ENCODE assay signal across 1 cellular context in the genomic region with DNA sequence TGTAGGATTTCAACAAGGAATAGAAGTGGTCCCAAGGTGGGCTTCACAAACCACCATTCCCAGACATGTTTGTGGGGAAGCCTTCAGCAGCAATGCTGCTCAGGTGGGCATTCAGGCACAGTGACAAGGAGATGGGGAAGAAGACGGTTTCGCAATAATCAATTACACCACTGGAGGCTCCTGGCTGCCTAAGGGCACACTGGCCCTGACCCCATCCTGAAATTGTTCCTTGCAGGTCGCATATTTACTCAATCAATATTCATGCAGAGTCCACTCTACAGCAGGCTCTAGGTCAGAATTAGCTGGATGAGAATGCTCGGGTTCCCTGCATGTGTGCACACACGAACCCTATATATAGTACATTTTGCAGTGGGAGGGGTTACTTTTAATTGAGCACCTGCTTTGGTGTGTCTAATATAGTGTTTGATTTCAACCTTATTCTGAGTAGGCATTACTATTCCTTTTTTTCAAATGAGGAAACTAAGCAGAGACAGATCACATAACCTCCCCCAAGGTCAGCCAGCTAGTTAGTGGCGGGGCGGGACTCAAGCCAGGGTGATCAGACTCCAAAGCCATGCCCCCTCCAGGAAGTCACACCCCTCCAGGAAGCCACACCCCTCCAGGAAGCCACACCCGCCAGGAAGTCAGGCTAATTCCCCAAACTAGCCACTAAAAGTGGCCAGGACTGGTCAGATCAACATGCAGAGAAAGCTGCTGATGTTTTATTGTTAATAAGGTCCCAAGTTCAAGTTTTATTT.
A peak's percentile ranks its signal among the peaks of the same experiment; 100 is the strongest.
TF ChIP-seq lines count a peak whose summit lies in the region.

No MANE protein-coding gene starts in this region.

TF ChIP-seq in HepG2, 621 proteins besides CTCF, POLR2A, EP300 and RAD21 (continued from another document and continues in another):
- TF ChIP-seq, protein P1, sequence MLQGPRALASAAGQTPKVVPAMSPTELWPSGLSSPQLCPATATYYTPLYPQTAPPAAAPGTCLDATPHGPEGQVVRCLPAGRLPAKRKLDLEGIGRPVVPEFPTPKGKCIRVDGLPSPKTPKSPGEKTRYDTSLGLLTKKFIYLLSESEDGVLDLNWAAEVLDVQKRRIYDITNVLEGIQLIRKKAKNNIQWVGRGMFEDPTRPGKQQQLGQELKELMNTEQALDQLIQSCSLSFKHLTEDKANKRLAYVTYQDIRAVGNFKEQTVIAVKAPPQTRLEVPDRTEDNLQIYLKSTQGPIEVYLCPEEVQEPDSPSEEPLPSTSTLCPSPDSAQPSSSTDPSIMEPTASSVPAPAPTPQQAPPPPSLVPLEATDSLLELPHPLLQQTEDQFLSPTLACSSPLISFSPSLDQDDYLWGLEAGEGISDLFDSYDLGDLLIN (CRISPR knock-in tag; IDR thresholded peaks at IDR 0.05; ENCODE audit: borderline replicate concordance): no peak
- peak; percentile 41; the same call in 1 of the 2 replicates for TF ChIP-seq PHF20 (CRISPR knock-in tag; IDR thresholded peaks at IDR 0.05)
- 0 out of 2 replicates have a peak, but pooled peaks have one; percentile 46 for TF ChIP-seq ZNF292 (CRISPR knock-in tag; IDR thresholded peaks at IDR 0.05; ENCODE audit: borderline replicate concordance, low read depth)
- TF ChIP-seq RXRA (CRISPR knock-in tag; IDR thresholded peaks at IDR 0.05): peak; percentile 95
- peak; percentile 94 for TF ChIP-seq CEBPG (CRISPR knock-in tag; IDR thresholded peaks at IDR 0.05)
- peak; percentile 46; the same call in 1 of the 2 replicates for TF ChIP-seq ATF1 (CRISPR knock-in tag; IDR thresholded peaks at IDR 0.05)
- TF ChIP-seq CREM (IDR thresholded peaks at IDR 0.05): peak; percentile 75
- TF ChIP-seq CREM (CRISPR knock-in tag; IDR thresholded peaks at IDR 0.05): no peak
- TF ChIP-seq, protein P2, sequence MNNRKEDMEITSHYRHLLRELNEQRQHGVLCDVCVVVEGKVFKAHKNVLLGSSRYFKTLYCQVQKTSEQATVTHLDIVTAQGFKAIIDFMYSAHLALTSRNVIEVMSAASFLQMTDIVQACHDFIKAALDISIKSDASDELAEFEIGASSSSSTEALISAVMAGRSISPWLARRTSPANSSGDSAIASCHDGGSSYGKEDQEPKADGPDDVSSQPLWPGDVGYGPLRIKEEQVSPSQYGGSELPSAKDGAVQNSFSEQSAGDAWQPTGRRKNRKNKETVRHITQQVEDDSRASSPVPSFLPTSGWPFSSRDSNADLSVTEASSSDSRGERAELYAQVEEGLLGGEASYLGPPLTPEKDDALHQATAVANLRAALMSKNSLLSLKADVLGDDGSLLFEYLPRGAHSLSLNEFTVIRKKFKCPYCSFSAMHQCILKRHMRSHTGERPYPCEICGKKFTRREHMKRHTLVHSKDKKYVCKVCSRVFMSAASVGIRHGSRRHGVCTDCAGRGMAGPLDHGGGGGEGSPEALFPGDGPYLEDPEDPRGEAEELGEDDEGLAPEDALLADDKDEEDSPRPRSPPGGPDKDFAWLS (CRISPR knock-in tag; IDR thresholded peaks at IDR 0.05; ENCODE audit: borderline replicate concordance): no peak
- TF ChIP-seq ZNF350 (CRISPR knock-in tag; IDR thresholded peaks at IDR 0.05; ENCODE audit: borderline replicate concordance, low read depth): 0 out of 2 replicates have a peak, but pooled peaks have one; percentile 46
- no peak for TF ChIP-seq TCF12 (IDR thresholded peaks at IDR 0.05)
- peak; percentile 65; the same call in 1 of the 2 replicates for TF ChIP-seq TCF12 (CRISPR knock-in tag; IDR thresholded peaks at IDR 0.05)
- peak; percentile 74; the same call in 1 of the 2 replicates for TF ChIP-seq ZNF788 (CRISPR knock-in tag; IDR thresholded peaks at IDR 0.05; ENCODE audit: borderline replicate concordance)
- TF ChIP-seq KDM6A (CRISPR knock-in tag; IDR thresholded peaks at IDR 0.05; ENCODE audit: low read depth): peak; percentile 85
- TF ChIP-seq, protein P3, sequence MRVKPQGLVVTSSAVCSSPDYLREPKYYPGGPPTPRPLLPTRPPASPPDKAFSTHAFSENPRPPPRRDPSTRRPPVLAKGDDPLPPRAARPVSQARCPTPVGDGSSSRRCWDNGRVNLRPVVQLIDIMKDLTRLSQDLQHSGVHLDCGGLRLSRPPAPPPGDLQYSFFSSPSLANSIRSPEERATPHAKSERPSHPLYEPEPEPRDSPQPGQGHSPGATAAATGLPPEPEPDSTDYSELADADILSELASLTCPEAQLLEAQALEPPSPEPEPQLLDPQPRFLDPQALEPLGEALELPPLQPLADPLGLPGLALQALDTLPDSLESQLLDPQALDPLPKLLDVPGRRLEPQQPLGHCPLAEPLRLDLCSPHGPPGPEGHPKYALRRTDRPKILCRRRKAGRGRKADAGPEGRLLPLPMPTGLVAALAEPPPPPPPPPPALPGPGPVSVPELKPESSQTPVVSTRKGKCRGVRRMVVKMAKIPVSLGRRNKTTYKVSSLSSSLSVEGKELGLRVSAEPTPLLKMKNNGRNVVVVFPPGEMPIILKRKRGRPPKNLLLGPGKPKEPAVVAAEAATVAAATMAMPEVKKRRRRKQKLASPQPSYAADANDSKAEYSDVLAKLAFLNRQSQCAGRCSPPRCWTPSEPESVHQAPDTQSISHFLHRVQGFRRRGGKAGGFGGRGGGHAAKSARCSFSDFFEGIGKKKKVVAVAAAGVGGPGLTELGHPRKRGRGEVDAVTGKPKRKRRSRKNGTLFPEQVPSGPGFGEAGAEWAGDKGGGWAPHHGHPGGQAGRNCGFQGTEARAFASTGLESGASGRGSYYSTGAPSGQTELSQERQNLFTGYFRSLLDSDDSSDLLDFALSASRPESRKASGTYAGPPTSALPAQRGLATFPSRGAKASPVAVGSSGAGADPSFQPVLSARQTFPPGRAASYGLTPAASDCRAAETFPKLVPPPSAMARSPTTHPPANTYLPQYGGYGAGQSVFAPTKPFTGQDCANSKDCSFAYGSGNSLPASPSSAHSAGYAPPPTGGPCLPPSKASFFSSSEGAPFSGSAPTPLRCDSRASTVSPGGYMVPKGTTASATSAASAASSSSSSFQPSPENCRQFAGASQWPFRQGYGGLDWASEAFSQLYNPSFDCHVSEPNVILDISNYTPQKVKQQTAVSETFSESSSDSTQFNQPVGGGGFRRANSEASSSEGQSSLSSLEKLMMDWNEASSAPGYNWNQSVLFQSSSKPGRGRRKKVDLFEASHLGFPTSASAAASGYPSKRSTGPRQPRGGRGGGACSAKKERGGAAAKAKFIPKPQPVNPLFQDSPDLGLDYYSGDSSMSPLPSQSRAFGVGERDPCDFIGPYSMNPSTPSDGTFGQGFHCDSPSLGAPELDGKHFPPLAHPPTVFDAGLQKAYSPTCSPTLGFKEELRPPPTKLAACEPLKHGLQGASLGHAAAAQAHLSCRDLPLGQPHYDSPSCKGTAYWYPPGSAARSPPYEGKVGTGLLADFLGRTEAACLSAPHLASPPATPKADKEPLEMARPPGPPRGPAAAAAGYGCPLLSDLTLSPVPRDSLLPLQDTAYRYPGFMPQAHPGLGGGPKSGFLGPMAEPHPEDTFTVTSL (CRISPR knock-in tag; IDR thresholded peaks at IDR 0.05; ENCODE audit: borderline replicate concordance): peak; percentile 87
- TF ChIP-seq, protein P4, sequence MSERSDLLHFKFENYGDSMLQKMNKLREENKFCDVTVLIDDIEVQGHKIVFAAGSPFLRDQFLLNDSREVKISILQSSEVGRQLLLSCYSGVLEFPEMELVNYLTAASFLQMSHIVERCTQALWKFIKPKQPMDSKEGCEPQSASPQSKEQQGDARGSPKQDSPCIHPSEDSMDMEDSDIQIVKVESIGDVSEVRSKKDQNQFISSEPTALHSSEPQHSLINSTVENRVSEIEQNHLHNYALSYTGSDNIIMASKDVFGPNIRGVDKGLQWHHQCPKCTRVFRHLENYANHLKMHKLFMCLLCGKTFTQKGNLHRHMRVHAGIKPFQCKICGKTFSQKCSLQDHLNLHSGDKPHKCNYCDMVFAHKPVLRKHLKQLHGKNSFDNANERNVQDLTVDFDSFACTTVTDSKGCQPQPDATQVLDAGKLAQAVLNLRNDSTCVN (CRISPR knock-in tag; IDR thresholded peaks at IDR 0.05; ENCODE audit: borderline replicate concordance): peak; percentile 77
- TF ChIP-seq, protein P5, sequence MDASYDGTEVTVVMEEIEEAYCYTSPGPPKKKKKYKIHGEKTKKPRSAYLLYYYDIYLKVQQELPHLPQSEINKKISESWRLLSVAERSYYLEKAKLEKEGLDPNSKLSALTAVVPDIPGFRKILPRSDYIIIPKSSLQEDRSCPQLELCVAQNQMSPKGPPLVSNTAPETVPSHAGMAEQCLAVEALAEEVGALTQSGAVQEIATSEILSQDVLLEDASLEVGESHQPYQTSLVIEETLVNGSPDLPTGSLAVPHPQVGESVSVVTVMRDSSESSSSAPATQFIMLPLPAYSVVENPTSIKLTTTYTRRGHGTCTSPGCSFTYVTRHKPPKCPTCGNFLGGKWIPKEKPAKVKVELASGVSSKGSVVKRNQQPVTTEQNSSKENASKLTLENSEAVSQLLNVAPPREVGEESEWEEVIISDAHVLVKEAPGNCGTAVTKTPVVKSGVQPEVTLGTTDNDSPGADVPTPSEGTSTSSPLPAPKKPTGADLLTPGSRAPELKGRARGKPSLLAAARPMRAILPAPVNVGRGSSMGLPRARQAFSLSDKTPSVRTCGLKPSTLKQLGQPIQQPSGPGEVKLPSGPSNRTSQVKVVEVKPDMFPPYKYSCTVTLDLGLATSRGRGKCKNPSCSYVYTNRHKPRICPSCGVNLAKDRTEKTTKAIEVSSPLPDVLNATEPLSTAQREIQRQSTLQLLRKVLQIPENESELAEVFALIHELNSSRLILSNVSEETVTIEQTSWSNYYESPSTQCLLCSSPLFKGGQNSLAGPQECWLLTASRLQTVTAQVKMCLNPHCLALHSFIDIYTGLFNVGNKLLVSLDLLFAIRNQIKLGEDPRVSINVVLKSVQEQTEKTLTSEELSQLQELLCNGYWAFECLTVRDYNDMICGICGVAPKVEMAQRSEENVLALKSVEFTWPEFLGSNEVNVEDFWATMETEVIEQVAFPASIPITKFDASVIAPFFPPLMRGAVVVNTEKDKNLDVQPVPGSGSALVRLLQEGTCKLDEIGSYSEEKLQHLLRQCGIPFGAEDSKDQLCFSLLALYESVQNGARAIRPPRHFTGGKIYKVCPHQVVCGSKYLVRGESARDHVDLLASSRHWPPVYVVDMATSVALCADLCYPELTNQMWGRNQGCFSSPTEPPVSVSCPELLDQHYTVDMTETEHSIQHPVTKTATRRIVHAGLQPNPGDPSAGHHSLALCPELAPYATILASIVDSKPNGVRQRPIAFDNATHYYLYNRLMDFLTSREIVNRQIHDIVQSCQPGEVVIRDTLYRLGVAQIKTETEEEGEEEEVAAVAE (CRISPR knock-in tag; IDR thresholded peaks at IDR 0.05; ENCODE audit: borderline replicate concordance): peak; percentile 71; the same call in 1 of the 2 replicates
- 0 out of 2 replicates have a peak, but pooled peaks have one; percentile 24 for TF ChIP-seq ZNF7 (CRISPR knock-in tag; IDR thresholded peaks at IDR 0.05)
- TF ChIP-seq ASH2L (IDR thresholded peaks at IDR 0.05; ENCODE audit: insufficient read length, low read depth, low read length): peak; percentile 90
- TF ChIP-seq TGIF2 (CRISPR knock-in tag; IDR thresholded peaks at IDR 0.05): no peak
- 0 out of 2 replicates have a peak, but pooled peaks have one; percentile 27 for TF ChIP-seq ZSCAN9 (CRISPR knock-in tag; IDR thresholded peaks at IDR 0.05; ENCODE audit: borderline replicate concordance)
- peak; percentile 90 for TF ChIP-seq NR2F2 (IDR thresholded peaks at IDR 0.05; ENCODE audit: borderline replicate concordance, low read depth)
- TF ChIP-seq, protein P6, sequence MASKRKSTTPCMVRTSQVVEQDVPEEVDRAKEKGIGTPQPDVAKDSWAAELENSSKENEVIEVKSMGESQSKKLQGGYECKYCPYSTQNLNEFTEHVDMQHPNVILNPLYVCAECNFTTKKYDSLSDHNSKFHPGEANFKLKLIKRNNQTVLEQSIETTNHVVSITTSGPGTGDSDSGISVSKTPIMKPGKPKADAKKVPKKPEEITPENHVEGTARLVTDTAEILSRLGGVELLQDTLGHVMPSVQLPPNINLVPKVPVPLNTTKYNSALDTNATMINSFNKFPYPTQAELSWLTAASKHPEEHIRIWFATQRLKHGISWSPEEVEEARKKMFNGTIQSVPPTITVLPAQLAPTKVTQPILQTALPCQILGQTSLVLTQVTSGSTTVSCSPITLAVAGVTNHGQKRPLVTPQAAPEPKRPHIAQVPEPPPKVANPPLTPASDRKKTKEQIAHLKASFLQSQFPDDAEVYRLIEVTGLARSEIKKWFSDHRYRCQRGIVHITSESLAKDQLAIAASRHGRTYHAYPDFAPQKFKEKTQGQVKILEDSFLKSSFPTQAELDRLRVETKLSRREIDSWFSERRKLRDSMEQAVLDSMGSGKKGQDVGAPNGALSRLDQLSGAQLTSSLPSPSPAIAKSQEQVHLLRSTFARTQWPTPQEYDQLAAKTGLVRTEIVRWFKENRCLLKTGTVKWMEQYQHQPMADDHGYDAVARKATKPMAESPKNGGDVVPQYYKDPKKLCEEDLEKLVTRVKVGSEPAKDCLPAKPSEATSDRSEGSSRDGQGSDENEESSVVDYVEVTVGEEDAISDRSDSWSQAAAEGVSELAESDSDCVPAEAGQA (IDR thresholded peaks at IDR 0.05; ENCODE audit: low read depth): no peak
- TF ChIP-seq, protein P6 (CRISPR knock-in tag; IDR thresholded peaks at IDR 0.05; ENCODE audit: borderline replicate concordance): no peak
- no peak for TF ChIP-seq DR1 (CRISPR knock-in tag; IDR thresholded peaks at IDR 0.05)
- 0 out of 2 replicates have a peak, but pooled peaks have one; percentile 62 for TF ChIP-seq ZNF670 (CRISPR knock-in tag; IDR thresholded peaks at IDR 0.05; ENCODE audit: borderline replicate concordance)
- TF ChIP-seq ATF7-NPFF (CRISPR knock-in tag; IDR thresholded peaks at IDR 0.05; ENCODE audit: low read depth): no peak
- TF ChIP-seq HDAC1 (CRISPR knock-in tag; IDR thresholded peaks at IDR 0.05): peak; percentile 87
- TF ChIP-seq ZSCAN22 (CRISPR knock-in tag; IDR thresholded peaks at IDR 0.05): no peak
- TF ChIP-seq, protein P7, sequence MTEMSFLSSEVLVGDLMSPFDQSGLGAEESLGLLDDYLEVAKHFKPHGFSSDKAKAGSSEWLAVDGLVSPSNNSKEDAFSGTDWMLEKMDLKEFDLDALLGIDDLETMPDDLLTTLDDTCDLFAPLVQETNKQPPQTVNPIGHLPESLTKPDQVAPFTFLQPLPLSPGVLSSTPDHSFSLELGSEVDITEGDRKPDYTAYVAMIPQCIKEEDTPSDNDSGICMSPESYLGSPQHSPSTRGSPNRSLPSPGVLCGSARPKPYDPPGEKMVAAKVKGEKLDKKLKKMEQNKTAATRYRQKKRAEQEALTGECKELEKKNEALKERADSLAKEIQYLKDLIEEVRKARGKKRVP (CRISPR knock-in tag; IDR thresholded peaks at IDR 0.05): peak in 1 of 2 experiments; percentile 62; a peak in 1 of 4 replicates
